ENCODE assay signal across 26 cellular contexts in the genomic region with DNA sequence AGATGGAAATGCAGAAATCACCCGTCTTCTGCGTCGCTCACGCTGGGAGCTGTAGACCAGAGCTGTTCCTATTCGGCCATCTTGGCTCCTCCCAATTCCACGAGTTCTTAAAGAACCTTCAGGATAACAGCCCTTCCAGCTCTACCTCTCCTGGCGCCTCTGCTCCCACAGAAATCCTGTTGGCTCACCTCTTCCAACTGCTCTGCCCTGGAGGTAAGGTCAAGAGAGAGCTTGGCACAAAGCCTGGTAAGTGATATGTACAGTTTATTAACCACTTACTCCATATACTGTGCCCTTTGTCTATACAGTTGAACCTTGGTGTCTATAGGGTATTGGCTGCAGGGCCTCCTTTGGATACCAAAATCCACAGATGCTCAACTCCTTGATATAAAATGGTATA. TPM values are rescaled to one million over a fixed set of nuclear protein-coding genes. Genes with fewer than 3 reads are reported as not detected.
A peak's percentile ranks its signal among the peaks of the same experiment; 100 is the strongest.
DNase-seq lines count a peak whose midpoint lies in the region; ATAC-seq and TF ChIP-seq lines count a peak whose summit lies in the region.
"Had no signal": no experiment of that assay in that cellular context is flagged by ENCODE, and none has a peak within 500 bp of the region (broad histone marks: within the 10 kb centered on the region; RNA-seq: fewer than 3 reads in every experiment).

No MANE protein-coding gene starts in this region.

- DNase-seq in DMS53 (lab: John Stamatoyannopoulos, UW) (peak; percentile 53), DMS53 treated with DMSO at 0.1 percent for 48 hours (lab: John Stamatoyannopoulos, UW; ENCODE audit: unreplicated experiment) (no peak), NCI-H748 treated with DMSO at 0.1 percent for 48 hours (lab: John Stamatoyannopoulos, UW) (peak; percentile 27), NCI-H526 (lab: John Stamatoyannopoulos, UW) (no peak), upper lobe of left lung (no peak)
- no peak for DNase-seq in stimulated activated CD8-positive, alpha-beta memory T cell treated with anti-CD3 and anti-CD28 coated beads, Interleukin-4, amount 100 ng/mL, for 48 hours
- DNase-seq: activated CD4-positive, alpha-beta T cell treated with anti-CD3 and anti-CD28 coated beads for 1 hour; activated CD8-positive, alpha-beta T cell treated with anti-CD3 and anti-CD28 coated beads for 36 hours; amygdala; effector CD8-positive, alpha-beta T cell; EL; NCI-H2081; right lobe of liver; stimulated activated CD4-positive, alpha-beta T cell treated with anti-CD3 and anti-CD28 coated beads, Interleukin-2, amount 100 ng/mL, for 48 hours; substantia nigra had no signal

- no peak for TF ChIP-seq CTCF in upper lobe of left lung (IDR thresholded peaks at IDR 0.05)

- no peaks in the 10 kb centered on the region for H3K27me3 ChIP-seq in HUES6 (ENCODE audit: control insufficient read depth, insufficient read depth, low read length)
- no peaks in the 10 kb centered on the region for H3K27me3 ChIP-seq in iPS-15b (ENCODE audit: control insufficient read depth, insufficient read depth, low read length)
- no peaks in the 10 kb centered on the region for H3K27me3 ChIP-seq in upper lobe of left lung
- H3K27me3 ChIP-seq: breast epithelium, heart left ventricle, neutrophil, right lobe of liver had no signal

- TF ChIP-seq POLR2A in upper lobe of left lung (IDR thresholded peaks at IDR 0.05): no peak

- 78 to 91% methylated on average over 4 to 7 of the region's 7 CpGs for WGBS in upper lobe of left lung, 2 donors

- H3K4me1 ChIP-seq in HUES6 (ENCODE audit: control insufficient read depth, insufficient read depth, low read length) (peaks cover 23% of the 10 kb centered on the region), iPS-15b (ENCODE audit: control insufficient read depth, insufficient read depth, low read length) (peaks cover 3% of the 10 kb centered on the region), upper lobe of left lung (no peaks in the 10 kb centered on the region)
- H3K4me1 ChIP-seq: breast epithelium, heart left ventricle, right lobe of liver had no signal

- no peaks in the 10 kb centered on the region for H3K36me3 ChIP-seq in HUES6 (ENCODE audit: control insufficient read depth, insufficient read depth, low read length)
- H3K36me3 ChIP-seq in iPS-15b (ENCODE audit: control insufficient read depth, insufficient read depth, low read length): no peaks in the 10 kb centered on the region
- H3K36me3 ChIP-seq in upper lobe of left lung: no peaks in the 10 kb centered on the region
- H3K36me3 ChIP-seq: breast epithelium, heart left ventricle, neutrophil, right lobe of liver had no signal

- H3K9me3 ChIP-seq in HUES6 (ENCODE audit: control insufficient read depth, insufficient read depth, low read depth, low read length) (peaks cover 6% of the 10 kb centered on the region; the same call in 1 of the 2 replicates), iPS-15b (ENCODE audit: control insufficient read depth, insufficient read depth, low read length) (no peaks in the 10 kb centered on the region), upper lobe of left lung (no peaks in the 10 kb centered on the region)
- H3K9me3 ChIP-seq: breast epithelium, heart left ventricle, neutrophil, right lobe of liver had no signal

- no peak for ATAC-seq in upper lobe of left lung (ENCODE audit: low FRiP score in 2 of 2)
- ATAC-seq: activated CD8-positive, alpha-beta T cell treated with anti-CD3 and anti-CD28 coated beads for 36 hours; heart left ventricle; HepG2; left colon; right lobe of liver had no signal

- TF ChIP-seq EP300 in upper lobe of left lung (IDR thresholded peaks at IDR 0.05): no peak

- H3K4me3 ChIP-seq in HUES6 (ENCODE audit: low read depth, low read length) (peak overlapping the region; percentile 49), iPS-15b (ENCODE audit: low read depth, low read length) (peak overlapping the region; percentile 37), upper lobe of left lung (no peak overlapping the region)
- H3K4me3 ChIP-seq: breast epithelium, heart left ventricle, right lobe of liver, SK-N-MC had no signal

- H3K27ac ChIP-seq in HUES6 (ENCODE audit: low read depth, low read length): no peak overlapping the region
- no peak overlapping the region for H3K27ac ChIP-seq in upper lobe of left lung
- H3K27ac ChIP-seq: 22Rv1, breast epithelium, heart left ventricle, neutrophil, right lobe of liver, SK-N-MC had no signal

- H3K9ac ChIP-seq in HUES6 (ENCODE audit: low read length) (peak overlapping the region; percentile 13), iPS-15b (ENCODE audit: low read depth, low read length) (no peak overlapping the region)

RNA-seq across cellular contexts. Expression of a gene that starts 17.8 kb away (rescaled TPM):
- total RNA-seq in upper lobe of left lung: 1 to 10 TPM in 5 of 6 donors, under 1 TPM in 1; 0.83 to 5.3 (median 2.2) TPM
- total RNA-seq: activated CD8-positive, alpha-beta T cell treated with anti-CD3 and anti-CD28 coated beads for 36 hours; activated T-helper 2 cell treated with anti-CD3 and anti-CD28 coated beads, Interferon-gamma antibody, Interleukin-2, Interleukin-4, amounts not matched to agents 10 μg/mL and 5 μg/mL and 100 μg/mL, durations not matched to agents 14 hours and 24 hours and 36 hours; HepG2; LHCN-M2 had no signal

Comparison
In these comparisons a context has a peak if more than half of its experiments do, and no peak if none do; other contexts are left out.
1. DNase-seq: peak in DMS53 (single experiment) and NCI-H748 treated with DMSO at 0.1 percent for 48 hours (single experiment); none in DMS53 treated with DMSO at 0.1 percent for 48 hours (single experiment), NCI-H526 (0 of 2), stimulated activated CD8-positive, alpha-beta memory T cell treated with anti-CD3 and anti-CD28 coated beads, Interleukin-4, amount 100 ng/mL, for 48 hours (single experiment) and upper lobe of left lung (0 of 2).
2. H3K4me3 ChIP-seq: peak in HUES6 (single experiment) and iPS-15b (single experiment); none in upper lobe of left lung (0 of 4).